Comparison of ENCODE assay signal across 8 cellular contexts in the genomic region with DNA sequence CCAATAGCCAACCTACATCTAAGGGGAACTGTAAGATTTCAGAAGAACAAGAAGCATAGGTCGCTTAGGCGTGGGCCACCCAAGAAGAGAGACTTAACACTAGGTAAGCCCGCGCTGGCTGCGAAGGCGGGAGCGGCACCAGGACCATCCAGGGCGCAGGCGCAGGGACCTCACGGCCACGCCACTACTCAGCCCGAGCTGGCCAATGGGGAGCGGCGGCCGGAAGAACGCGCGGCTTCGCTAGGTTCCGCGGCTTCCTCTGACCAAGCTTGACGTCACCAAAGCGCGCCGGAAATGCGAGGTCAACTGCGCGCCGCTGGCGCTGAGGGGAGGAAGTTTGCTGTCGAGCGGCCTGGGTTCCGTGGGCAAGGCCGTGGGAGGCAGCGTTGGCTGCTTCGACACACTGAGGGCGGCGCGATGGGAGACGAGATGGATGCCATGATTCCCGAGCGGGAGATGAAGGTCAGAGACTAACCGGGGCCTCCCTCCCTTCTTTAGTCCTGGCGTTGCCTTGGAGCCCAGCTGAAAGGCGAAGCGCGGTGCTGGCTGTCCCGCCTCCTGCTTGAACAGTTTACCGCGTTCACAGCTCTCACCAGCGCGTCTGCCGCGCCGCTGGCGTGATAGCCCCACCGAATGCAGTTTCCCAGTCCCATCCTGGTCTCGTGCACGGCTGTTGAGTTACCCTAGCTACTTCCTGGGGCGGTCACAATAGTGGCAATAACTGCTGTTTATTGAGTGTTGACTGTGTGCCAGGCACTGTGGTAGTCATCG. TPM values are rescaled to one million over a fixed set of nuclear protein-coding genes. Genes with fewer than 3 reads are reported as not detected.
DNase-seq lines count a peak whose midpoint lies in the region; ATAC-seq and TF ChIP-seq lines count a peak whose summit lies in the region.

TSS of gene NUP214 (plus strand) at position 299 of the 771 bp plus-strand sequence. CDS start at position 418, 119 bp downstream.

- peak within 1 kb of the TSS; percentile 96 for H3K9ac ChIP-seq in muscle layer of colon (ENCODE audit: low read length)

- BruUV-seq in Panc1 (replicated peaks; lab: Mats Ljungman, UMichigan) = no TSS peak

- H3K27me3 ChIP-seq in Panc1 (ENCODE audit: control insufficient read depth, insufficient read depth, low read length) = no peaks in the 10 kb centered on the region
- H3K27me3 ChIP-seq in muscle layer of colon (ENCODE audit: control insufficient read depth in 1 of 2, insufficient read depth in 2 of 2, low read length in 2 of 2) = no peaks in the 10 kb centered on the region

- DNase-seq in DMS53 (lab: John Stamatoyannopoulos, UW) (peak; percentile 99), KG1 (lab: John Stamatoyannopoulos, UW) (peak; percentile 97), Panc1 (ENCODE audit: low read depth, low spot score) (peak; percentile 74)
- DNase-seq in activated T-cell treated with anti-CD3 and anti-CD28 coated beads, Interleukin-2, amount 50 U/mL, for 48 hours = peak; percentile 100
- peak; percentile 100 for DNase-seq in stimulated activated CD8-positive, alpha-beta memory T cell treated with anti-CD3 and anti-CD28 coated beads, Interleukin-7, amount 100 ng/mL, for 24 hours (ENCODE audit: low read depth)

- H3K27ac ChIP-seq in Panc1 (ENCODE audit: low read length) = peak within 1 kb of the TSS; percentile 95
- peak within 1 kb of the TSS; percentile 82 for H3K27ac ChIP-seq in muscle layer of colon (ENCODE audit: low read depth, low read length)

- H3K9me3 ChIP-seq in Panc1 (ENCODE audit: control insufficient read depth, insufficient read depth, low read depth, low read length) (no peaks in the 10 kb centered on the region), muscle layer of colon (ENCODE audit: low read length) (no peaks in the 10 kb centered on the region)

- H3K4me3 ChIP-seq in Panc1 (ENCODE audit: low read depth in 2 of 2, low read length in 2 of 2) (peak within 1 kb of the TSS; percentile 96), muscle layer of colon (ENCODE audit: low read depth in 1 of 2, low read length in 2 of 2) (peak within 1 kb of the TSS; percentile 80 to 83)

- in situ Hi-C loops in Panc1 (cut with HindIII; ENCODE audit: low pct_unique_long_range_greater_than_20kb, low sequenced_read_pairs) = no loop called here

- POLR2A ChIA-PET in Panc1 (lab: Charles Lee) = interaction anchor here (0.6 to 0.9 kb wide), 2 partner anchors 41 to 88 kb away, joined by 3 to 5 read pairs; no protein-coding TSS in a partner anchor

- CTCF ChIA-PET in Panc1 (lab: Charles Lee) = interaction anchor here (0.7 kb wide), 1 partner anchor 150 kb away, joined by 3 read pairs; no protein-coding TSS in a partner anchor

- TF ChIP-seq CTCF in Panc1 (IDR thresholded peaks at IDR 0.05) = no peak

- ATAC-seq in GM21723 (IDR thresholded peaks at IDR 0.05; ENCODE audit: unreplicated experiment) (peak; percentile 93), Panc1 (peak; percentile 100), esophagus mucosa (peak; percentile 98)

- H3K4me1 ChIP-seq in Panc1 (ENCODE audit: control insufficient read depth, insufficient read depth, low read length) = peaks cover 6% of the 10 kb centered on the region; the same call in 1 of the 2 replicates
- H3K4me1 ChIP-seq in muscle layer of colon (ENCODE audit: insufficient read depth, low read length) = peaks cover 13% of the 10 kb centered on the region

- intact Hi-C loops in Panc1 (cut with micrococcal nuclease; ENCODE audit: unreplicated experiment) = no loop called here

- peaks cover 21% of the 10 kb centered on the region for H3K36me3 ChIP-seq in Panc1 (ENCODE audit: control insufficient read depth, insufficient read depth, low read length)
- H3K36me3 ChIP-seq in muscle layer of colon (ENCODE audit: insufficient read depth, low read length) = peaks cover 30% of the 10 kb centered on the region

RNA-seq across cellular contexts. Expression of gene NUP214, which starts in this region (rescaled TPM):
- total RNA-seq in Panc1 (2021; ENCODE audit: unreplicated experiment) (34.9 TPM), esophagus mucosa (40.5 TPM)
- polyA plus RNA-seq in Panc1 (2012; ENCODE audit: insufficient read length) = 30.8 TPM

Comparison
In these comparisons a context has a peak if more than half of its experiments do, and no peak if none do; other contexts are left out.
1. Peak in every context shown above with its lines: DNase-seq, ATAC-seq, H3K4me3 ChIP-seq and H3K27ac ChIP-seq.